In genomic region chr19:8397746-8398721, GRCh38 we compare ENCODE assay signal across 14 cellular contexts. TPM values are rescaled to one million over a fixed set of nuclear protein-coding genes. Genes with fewer than 3 reads are reported as not detected.
A peak's percentile ranks its signal among the peaks of the same experiment; 100 is the strongest.
DNase-seq lines count a peak whose midpoint lies in the region; ATAC-seq, FAIRE-seq and TF ChIP-seq lines count a peak whose summit lies in the region.
"Had no signal": no experiment of that assay in that cellular context is flagged by ENCODE, and none has a peak within 500 bp of the region (broad histone marks: within the 10 kb centered on the region; RNA-seq: fewer than 3 reads in every experiment).

No MANE protein-coding gene starts in this region.

- peaks cover 44% of the 10 kb centered on the region for H3K79me2 ChIP-seq in keratinocyte (ENCODE audit: control insufficient read depth, insufficient read depth, low read length)

- H3K9me3 ChIP-seq in RWPE2 (ENCODE audit: severe bottlenecking) (no peaks in the 10 kb centered on the region), keratinocyte (ENCODE audit: control insufficient read depth, low read depth, low read length) (no peaks in the 10 kb centered on the region)

- H3K27me3 Mint-ChIP-seq in progenitor cell of endocrine pancreas, result no peaks in the 10 kb centered on the region
- no peaks in the 10 kb centered on the region for H3K27me3 Mint-ChIP-seq in activated CD4-positive, alpha-beta T cell treated with anti-CD3 and anti-CD28 coated beads, Interleukin-2, amount 10 ng/mL, durations not matched to agents 24 days and 14 days
- H3K27me3 Mint-ChIP-seq: activated naive CD4-positive, alpha-beta T cell treated with anti-CD3 and anti-CD28 coated beads, Interleukin-2, amount 50 U/mL, for 24 hours had no signal

- H3K27ac Mint-ChIP-seq in progenitor cell of endocrine pancreas, result peak overlapping the region; percentile 29
- H3K27ac Mint-ChIP-seq in activated CD4-positive, alpha-beta T cell treated with anti-CD3 and anti-CD28 coated beads, Interleukin-2, amount 10 ng/mL, durations not matched to agents 24 days and 14 days, result no peak overlapping the region

- intact Hi-C loops in activated CD4-positive, alpha-beta T cell treated with anti-CD3 and anti-CD28 coated beads, Interleukin-2, amount 10 ng/mL, durations not matched to agents 24 days and 14 days (cut with micrococcal nuclease), result no loop called here

- TF ChIP-seq CTCF in RWPE2 (IDR thresholded peaks at IDR 0.05; ENCODE audit: poor library complexity, severe bottlenecking) (no peak), keratinocyte (optimal IDR thresholded peaks at IDR 0.05 in 1 of 3, IDR thresholded peaks at IDR 0.05 in 1 of 3, conservative IDR thresholded peaks at IDR 0.05 in 1 of 3; ENCODE audit: extremely low read depth in 1 of 3, insufficient read depth in 2 of 3, low read length in 3 of 3) (no peak), progenitor cell of endocrine pancreas (IDR thresholded peaks at IDR 0.05; ENCODE audit: unreplicated experiment) (no peak)

- peak overlapping the region; percentile 79 for H3K4me2 ChIP-seq in keratinocyte (ENCODE audit: control insufficient read depth, extremely low read depth, insufficient read depth, low read depth, low read length)
- H3K4me2 ChIP-seq: PC-9 had no signal

- ATAC-seq in RWPE2 (ENCODE audit: low read depth) (no peak), GM19351 (IDR thresholded peaks at IDR 0.05; ENCODE audit: unreplicated experiment) (no peak), HG03135 (IDR thresholded peaks at IDR 0.05; ENCODE audit: unreplicated experiment) (no peak)

- FAIRE-seq in keratinocyte (lab: Jason Lieb, UNC), result no peak

- H3K27ac ChIP-seq in RWPE2 (ENCODE audit: poor library complexity, severe bottlenecking) (peak overlapping the region; percentile 69), keratinocyte (ENCODE audit: control insufficient read depth, insufficient read depth, low read length) (peak overlapping the region; percentile 10)
- H3K27ac ChIP-seq: PC-9 had no signal

- no peak overlapping the region for H3K9ac ChIP-seq in keratinocyte (ENCODE audit: control insufficient read depth, extremely low read depth, insufficient read depth, low read length)

- H3K4me3 Mint-ChIP-seq in progenitor cell of endocrine pancreas (ENCODE audit: low read depth), result no peak overlapping the region
- H3K4me3 Mint-ChIP-seq in activated CD4-positive, alpha-beta T cell treated with anti-CD3 and anti-CD28 coated beads, Interleukin-2, amount 10 ng/mL, durations not matched to agents 24 days and 14 days, result no peak overlapping the region
- H3K4me3 Mint-ChIP-seq: activated naive CD4-positive, alpha-beta T cell treated with anti-CD3 and anti-CD28 coated beads, Interleukin-2, amount 50 U/mL, for 24 hours had no signal

- no peak overlapping the region for H2AFZ ChIP-seq in keratinocyte (ENCODE audit: control insufficient read depth, low read length)
- H2AFZ ChIP-seq: PC-9 had no signal

- H3K9me1 ChIP-seq in keratinocyte (ENCODE audit: control insufficient read depth, extremely low read depth, insufficient read depth, low read length), result peaks cover 4% of the 10 kb centered on the region

- H3K27me3 ChIP-seq in RWPE2 (ENCODE audit: insufficient read depth, poor library complexity, severe bottlenecking), result no peaks in the 10 kb centered on the region
- no peaks in the 10 kb centered on the region for H3K27me3 ChIP-seq in keratinocyte (ENCODE audit: control insufficient read depth, extremely low read depth, insufficient read depth, low read length)

- peaks cover 10% of the 10 kb centered on the region for H3K36me3 Mint-ChIP-seq in progenitor cell of endocrine pancreas (ENCODE audit: insufficient read depth)
- H3K36me3 Mint-ChIP-seq in activated CD4-positive, alpha-beta T cell treated with anti-CD3 and anti-CD28 coated beads, Interleukin-2, amount 10 ng/mL, durations not matched to agents 24 days and 14 days (ENCODE audit: low read depth), result peaks cover 18% of the 10 kb centered on the region
- H3K36me3 Mint-ChIP-seq: activated naive CD4-positive, alpha-beta T cell treated with anti-CD3 and anti-CD28 coated beads, Interleukin-2, amount 50 U/mL, for 24 hours had no signal

- H3K4me1 ChIP-seq in RWPE2 (ENCODE audit: insufficient read depth, poor library complexity, severe bottlenecking) (peaks cover 28% of the 10 kb centered on the region), keratinocyte (ENCODE audit: control insufficient read depth, extremely low read depth, insufficient read depth, low read length) (peaks cover 36% of the 10 kb centered on the region)

- H3K4me3 ChIP-seq in RWPE2 (ENCODE audit: severe bottlenecking) (no peak overlapping the region), keratinocyte (ENCODE audit: control insufficient read depth in 2 of 3, extremely low read depth in 1 of 3, insufficient read depth in 2 of 3, low read depth in 1 of 3, low read length in 3 of 3) (no peak overlapping the region)
- H3K4me3 ChIP-seq: PC-9 had no signal

- peaks cover 5% of the 10 kb centered on the region for H4K20me1 ChIP-seq in keratinocyte (ENCODE audit: control insufficient read depth, extremely low read depth, insufficient read depth, low read length)

- H3K36me3 ChIP-seq in RWPE2 (ENCODE audit: low read depth) (peaks cover 16% of the 10 kb centered on the region), keratinocyte (ENCODE audit: control insufficient read depth in 2 of 2, extremely low read depth in 1 of 2, insufficient read depth in 2 of 2, low read length in 2 of 2) (peaks cover 0 to 11% of the 10 kb centered on the region in 2 experiments)

- peaks cover 15% of the 10 kb centered on the region for H3K4me1 Mint-ChIP-seq in progenitor cell of endocrine pancreas (ENCODE audit: low read depth)
- H3K4me1 Mint-ChIP-seq in activated CD4-positive, alpha-beta T cell treated with anti-CD3 and anti-CD28 coated beads, Interleukin-2, amount 10 ng/mL, durations not matched to agents 24 days and 14 days, result peaks cover 13% of the 10 kb centered on the region

- dilution Hi-C loops in keratinocyte (cut with MboI; ENCODE audit: extremely low pct_ligation_motif_present, low sequenced_read_pairs), result no loop called here

- H3K9me3 Mint-ChIP-seq in progenitor cell of endocrine pancreas (ENCODE audit: low read depth), result no peaks in the 10 kb centered on the region
- no peaks in the 10 kb centered on the region for H3K9me3 Mint-ChIP-seq in activated CD4-positive, alpha-beta T cell treated with anti-CD3 and anti-CD28 coated beads, Interleukin-2, amount 10 ng/mL, durations not matched to agents 24 days and 14 days
- H3K9me3 Mint-ChIP-seq: activated naive CD4-positive, alpha-beta T cell treated with anti-CD3 and anti-CD28 coated beads, Interleukin-2, amount 50 U/mL, for 24 hours had no signal

- DNase-seq in EH (ENCODE audit: low read depth) (peak; percentile 13), RWPE2 (ENCODE audit: low spot score) (no peak), keratinocyte (ENCODE audit: low read depth, low spot score) (no peak), progenitor cell of endocrine pancreas (ENCODE audit: low spot score, unreplicated experiment) (no peak), mesenteric fat pad (ENCODE audit: low spot score) (no peak)
- DNase-seq in activated CD4-positive, alpha-beta T cell treated with anti-CD3 and anti-CD28 coated beads, Interleukin-2, amount 10 ng/mL, durations not matched to agents 24 days and 14 days, result no peak
- DNase-seq: activated CD8-positive, alpha-beta memory T cell treated with anti-CD3 and anti-CD28 coated beads, Interleukin-2, amount 50 U/mL, for 48 hours; effector memory CD4-positive, alpha-beta T cell; NCI-H69; PC-9; T-helper 1 cell had no signal

RNA-seq across cellular contexts. Expression of gene RAB11B, which starts 7.9 kb away (rescaled TPM):
- polyA plus RNA-seq in keratinocyte, result 14.3 to 40.8 TPM (median 17.0 TPM) in 3 replicates
- 21.0 TPM for polyA plus RNA-seq in keratinocyte (2011; ENCODE audit: low read depth)
- 17.2 and 41.2 TPM in 2 replicates for polyA plus RNA-seq in keratinocyte (2011; cell fraction: cytosol; rRNA removed)
- polyA plus RNA-seq in keratinocyte (2011; cell fraction: nucleus; rRNA removed), result 42.2 and 51.7 TPM in 2 replicates
- polyA plus RNA-seq in keratinocyte (2012; ENCODE audit: low replicate concordance), result 66.3 and 94.2 TPM in 2 replicates
- 19.0 to 35.3 TPM (median 20.4 TPM) in 3 replicates for polyA minus RNA-seq in keratinocyte
- polyA minus RNA-seq in keratinocyte (2011; cell fraction: cytosol; rRNA and poly(A)+ RNA removed), result 80.6 TPM
- polyA minus RNA-seq in keratinocyte (2011; cell fraction: nucleus; rRNA and poly(A)+ RNA removed), result 21.7 and 30.6 TPM in 2 replicates
- total RNA-seq in progenitor cell of endocrine pancreas (180 and 191 TPM in 2 replicates), mesenteric fat pad (100 TPM)
- total RNA-seq in activated CD4-positive, alpha-beta T cell treated with anti-CD3 and anti-CD28 coated beads, Interleukin-2, amount 10 ng/mL, durations not matched to agents 24 days and 14 days, result 69.4 and 74.0 TPM in 2 replicates

RNA-seq across cellular contexts. Expression of gene MARCHF2, which starts 15.1 kb away (rescaled TPM):
- 13.7 to 24.4 TPM (median 20.5 TPM) in 3 replicates for polyA plus RNA-seq in keratinocyte
- polyA plus RNA-seq in keratinocyte (2011; ENCODE audit: low read depth), result 4.1 TPM
- polyA plus RNA-seq in keratinocyte (2011; cell fraction: cytosol; rRNA removed), result 11.3 and 32.9 TPM in 2 replicates
- polyA plus RNA-seq in keratinocyte (2011; cell fraction: nucleus; rRNA removed), result 7.8 and 11.6 TPM in 2 replicates
- 19.0 and 22.9 TPM in 2 replicates for polyA plus RNA-seq in keratinocyte (2012; ENCODE audit: low replicate concordance)
- 12.4 to 26.9 TPM (median 24.2 TPM) in 3 replicates for polyA minus RNA-seq in keratinocyte
- polyA minus RNA-seq in keratinocyte (2011; cell fraction: cytosol; rRNA and poly(A)+ RNA removed), result 67.7 TPM
- polyA minus RNA-seq in keratinocyte (2011; cell fraction: nucleus; rRNA and poly(A)+ RNA removed), result 8.1 and 9.8 TPM in 2 replicates
- 21.3 and 23.0 TPM in 2 replicates for total RNA-seq in progenitor cell of endocrine pancreas
- total RNA-seq in activated CD4-positive, alpha-beta T cell treated with anti-CD3 and anti-CD28 coated beads, Interleukin-2, amount 10 ng/mL, durations not matched to agents 24 days and 14 days, result 7.9 and 8.8 TPM in 2 replicates
- 101 TPM for total RNA-seq in mesenteric fat pad

RNA-seq across cellular contexts. Expression of gene ANGPTL4, which starts 34.1 kb away (rescaled TPM):
- 102 to 143 TPM (median 112 TPM) in 3 replicates for polyA plus RNA-seq in keratinocyte
- polyA plus RNA-seq in keratinocyte (2011; ENCODE audit: low read depth), result 42.6 TPM
- 20.5 and 50.0 TPM in 2 replicates for polyA plus RNA-seq in keratinocyte (2011; cell fraction: cytosol; rRNA removed)
- polyA plus RNA-seq in keratinocyte (2011; cell fraction: nucleus; rRNA removed), result 301 and 381 TPM in 2 replicates
- 40.6 and 139 TPM in 2 replicates for polyA plus RNA-seq in keratinocyte (2012; ENCODE audit: low replicate concordance)
- polyA minus RNA-seq in keratinocyte, result 28.6 to 76.7 TPM (median 39.9 TPM) in 3 replicates
- polyA minus RNA-seq in keratinocyte (2011; cell fraction: cytosol; rRNA and poly(A)+ RNA removed), result 118 TPM
- 224 and 291 TPM in 2 replicates for polyA minus RNA-seq in keratinocyte (2011; cell fraction: nucleus; rRNA and poly(A)+ RNA removed)
- total RNA-seq in progenitor cell of endocrine pancreas (0.77 and 1.1 TPM in 2 replicates), mesenteric fat pad (753 TPM)
- total RNA-seq in activated CD4-positive, alpha-beta T cell treated with anti-CD3 and anti-CD28 coated beads, Interleukin-2, amount 10 ng/mL, durations not matched to agents 24 days and 14 days, result 4.0 and 4.1 TPM in 2 replicates
- total RNA-seq: PC-9 had no signal

RNA-seq across cellular contexts. Expression of gene HNRNPM, which starts 46.7 kb away (rescaled TPM):
- polyA plus RNA-seq in keratinocyte, result 45.7 to 126 TPM (median 110 TPM) in 3 replicates
- 170 TPM for polyA plus RNA-seq in keratinocyte (2011; ENCODE audit: low read depth)
- polyA plus RNA-seq in keratinocyte (2011; cell fraction: cytosol; rRNA removed), result 67.4 and 87.1 TPM in 2 replicates
- polyA plus RNA-seq in keratinocyte (2011; cell fraction: nucleus; rRNA removed), result 99.1 and 124 TPM in 2 replicates
- 78.3 and 223 TPM in 2 replicates for polyA plus RNA-seq in keratinocyte (2012; ENCODE audit: low replicate concordance)
- polyA minus RNA-seq in keratinocyte, result 22.8 to 47.5 TPM (median 44.6 TPM) in 3 replicates
- polyA minus RNA-seq in keratinocyte (2011; cell fraction: cytosol; rRNA and poly(A)+ RNA removed), result 93.0 TPM
- polyA minus RNA-seq in keratinocyte (2011; cell fraction: nucleus; rRNA and poly(A)+ RNA removed), result 54.0 and 57.5 TPM in 2 replicates
- total RNA-seq in progenitor cell of endocrine pancreas, result 320 and 333 TPM in 2 replicates
- 349 and 352 TPM in 2 replicates for total RNA-seq in activated CD4-positive, alpha-beta T cell treated with anti-CD3 and anti-CD28 coated beads, Interleukin-2, amount 10 ng/mL, durations not matched to agents 24 days and 14 days
- 145 TPM for total RNA-seq in mesenteric fat pad

RNA-seq across cellular contexts. Expression of gene KANK3, which starts 55.0 kb away (rescaled TPM):
- polyA plus RNA-seq in keratinocyte, result 0.15 to 0.27 TPM (median 0.16 TPM) in 3 replicates
- polyA plus RNA-seq in keratinocyte (2011; ENCODE audit: low read depth), result 0.14 TPM
- 0.13 TPM in 1 of 2 replicates, not detected in the other for polyA plus RNA-seq in keratinocyte (2011; cell fraction: cytosol; rRNA removed)
- 0.37 and 0.38 TPM in 2 replicates for polyA plus RNA-seq in keratinocyte (2011; cell fraction: nucleus; rRNA removed)
- polyA plus RNA-seq in keratinocyte (2012; ENCODE audit: low replicate concordance), result 0.13 and 0.48 TPM in 2 replicates
- polyA minus RNA-seq in keratinocyte, result 0.07 to 0.10 TPM in 2 of 3 replicates, not detected in the other
- not detected for polyA minus RNA-seq in keratinocyte (2011; cell fraction: cytosol; rRNA and poly(A)+ RNA removed)
- polyA minus RNA-seq in keratinocyte (2011; cell fraction: nucleus; rRNA and poly(A)+ RNA removed), result not detected in 2 replicates
- 0.36 and 0.91 TPM in 2 replicates for total RNA-seq in progenitor cell of endocrine pancreas
- total RNA-seq in activated CD4-positive, alpha-beta T cell treated with anti-CD3 and anti-CD28 coated beads, Interleukin-2, amount 10 ng/mL, durations not matched to agents 24 days and 14 days, result 0.85 and 1.5 TPM in 2 replicates
- total RNA-seq in mesenteric fat pad, result 28.6 TPM

Comparison
In these comparisons a context has a peak if more than half of its experiments do, and no peak if none do; other contexts are left out.
1. RNA of gene ANGPTL4, which starts 34.1 kb away (total RNA-seq): 753 TPM in mesenteric fat pad (single experiment); 4.0 to 4.1 TPM in activated CD4-positive, alpha-beta T cell treated with anti-CD3 and anti-CD28 coated beads, Interleukin-2, amount 10 ng/mL, durations not matched to agents 24 days and 14 days and 0.77 to 1.1 TPM in progenitor cell of endocrine pancreas; every median in the first group is over 100 times any median in the second.